In the genomic region with DNA sequence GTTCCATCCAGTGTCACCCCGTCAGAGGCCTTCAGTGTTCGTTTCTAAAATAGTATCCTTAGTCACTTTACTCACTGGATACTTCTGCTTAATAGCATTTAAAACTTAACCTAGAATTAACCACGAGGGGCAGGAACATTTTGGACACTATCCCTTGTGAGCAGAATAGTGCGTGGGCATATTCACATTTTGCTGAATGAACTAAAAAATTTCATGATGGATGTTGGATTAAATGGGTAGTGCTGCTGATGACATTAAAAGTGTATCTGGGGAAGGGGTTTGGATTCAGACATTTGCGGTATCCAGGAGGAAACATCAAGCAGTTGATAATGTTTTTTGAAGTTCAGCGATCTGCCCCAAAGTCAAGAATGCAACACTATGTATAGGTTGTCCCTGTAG, we compare ENCODE assay signal across 8 cellular contexts. TPM values are rescaled to one million over a fixed set of nuclear protein-coding genes. Genes with fewer than 3 reads are reported as not detected.
DNase-seq lines count a peak whose midpoint lies in the region; ATAC-seq lines count a peak whose summit lies in the region.

No MANE protein-coding gene starts in this region.

- peak overlapping the region; percentile 92 for H3K27ac Mint-ChIP-seq in activated CD8-positive, alpha-beta T cell treated with anti-CD3 and anti-CD28 coated beads, Interleukin-2, amount 10 ng/mL, durations not matched to agents 7 days and 5 days

- H3K9me3 Mint-ChIP-seq in activated CD8-positive, alpha-beta T cell treated with anti-CD3 and anti-CD28 coated beads, Interleukin-2, amount 10 ng/mL, durations not matched to agents 7 days and 5 days (ENCODE audit: insufficient read depth): no peaks in the 10 kb centered on the region

- H3K27ac ChIP-seq in subcutaneous abdominal adipose tissue (ENCODE audit: low read depth, low read length): peak overlapping the region; percentile 89

- peaks cover 46% of the 10 kb centered on the region for H3K36me3 Mint-ChIP-seq in activated CD8-positive, alpha-beta T cell treated with anti-CD3 and anti-CD28 coated beads, Interleukin-2, amount 10 ng/mL, durations not matched to agents 7 days and 5 days (ENCODE audit: low read depth)

- POLR2A ChIA-PET in activated CD8-positive, alpha-beta T cell treated with anti-CD3 and anti-CD28 coated beads, Interleukin-2, amount 10 ng/mL, durations not matched to agents 7 days and 5 days (lab: Charles Lee): interaction anchor here (0.5 to 1.9 kb wide), 14 partner anchors 9 to 254 kb away, joined by 3 to 9 read pairs (median 4); a partner anchor contains a TSS

- H3K4me1 Mint-ChIP-seq in activated CD8-positive, alpha-beta T cell treated with anti-CD3 and anti-CD28 coated beads, Interleukin-2, amount 10 ng/mL, durations not matched to agents 7 days and 5 days (ENCODE audit: low read depth): peaks cover 47% of the 10 kb centered on the region

- no peaks in the 10 kb centered on the region for H3K27me3 Mint-ChIP-seq in activated CD8-positive, alpha-beta T cell treated with anti-CD3 and anti-CD28 coated beads, Interleukin-2, amount 10 ng/mL, durations not matched to agents 7 days and 5 days (ENCODE audit: low read depth)

- peaks cover 8 to 25% (median 21%) of the 10 kb centered on the region in 5 donors for H3K4me1 ChIP-seq in subcutaneous abdominal adipose tissue (ENCODE audit: control insufficient read depth in 5 of 5, insufficient read depth in 5 of 5, low read length in 5 of 5)

- CTCF ChIA-PET in activated CD8-positive, alpha-beta T cell treated with anti-CD3 and anti-CD28 coated beads, Interleukin-2, amount 10 ng/mL, durations not matched to agents 7 days and 5 days (lab: Charles Lee): interaction anchor here (1.7 kb wide), 1 partner anchor 27 kb away, joined by 5 read pairs; no protein-coding TSS in a partner anchor

- H3K9ac ChIP-seq in subcutaneous abdominal adipose tissue (ENCODE audit: low read length in 5 of 5): peak overlapping the region in 4 of 5 donors; percentile 83 to 99 (median 96)

- H3K4me3 ChIP-seq in iPS-18c (ENCODE audit: insufficient read depth, low read depth, low read length): peak overlapping the region; percentile 65; the same call in 1 of the 2 replicates
- H3K4me3 ChIP-seq in subcutaneous abdominal adipose tissue (ENCODE audit: low read depth in 1 of 5, low read length in 5 of 5): peak overlapping the region; percentile 83 to 98 (median 96)

- DNase-seq in NCI-H345 treated with DMSO at 0.1 percent for 48 hours (lab: John Stamatoyannopoulos, UW; ENCODE audit: unreplicated experiment) (peak; percentile 43), NCI-H345 (lab: John Stamatoyannopoulos, UW) (no peak), NAMALWA (ENCODE audit: low spot score) (no peak), NCI-H1436 (lab: John Stamatoyannopoulos, UW) (no peak)
- DNase-seq in activated CD8-positive, alpha-beta T cell treated with anti-CD3 and anti-CD28 coated beads, Interleukin-2, amount 10 ng/mL, durations not matched to agents 7 days and 5 days: no peak
- DNase-seq in activated effector memory CD4-positive, alpha-beta T cell treated with anti-CD3 and anti-CD28 coated beads, Interleukin-2, amount 50 U/mL, for 16 hours: no peak

- no peak for ATAC-seq in activated CD8-positive, alpha-beta T cell treated with anti-CD3 and anti-CD28 coated beads, Interleukin-2, amount 10 ng/mL, durations not matched to agents 7 days and 5 days

- H3K4me3 Mint-ChIP-seq in activated CD8-positive, alpha-beta T cell treated with anti-CD3 and anti-CD28 coated beads, Interleukin-2, amount 10 ng/mL, durations not matched to agents 7 days and 5 days: peak overlapping the region; percentile 90

- H3K27me3 ChIP-seq in subcutaneous abdominal adipose tissue (ENCODE audit: control insufficient read depth in 5 of 5, insufficient read depth in 4 of 5, low read length in 5 of 5): no peaks in the 10 kb centered on the region

- H3K9me3 ChIP-seq in iPS-18c (ENCODE audit: control insufficient read depth, insufficient read depth, low read length): no peaks in the 10 kb centered on the region
- no peaks in the 10 kb centered on the region for H3K9me3 ChIP-seq in subcutaneous abdominal adipose tissue (ENCODE audit: control insufficient read depth in 5 of 5, low read length in 5 of 5)

- peaks cover 33 to 39% (median 37%) of the 10 kb centered on the region in 5 donors for H3K36me3 ChIP-seq in subcutaneous abdominal adipose tissue (ENCODE audit: control insufficient read depth in 5 of 5, insufficient read depth in 5 of 5, low read length in 5 of 5)

RNA-seq across cellular contexts. Expression of a gene that starts 0.8 kb away (rescaled TPM):
- total RNA-seq in activated CD8-positive, alpha-beta T cell treated with anti-CD3 and anti-CD28 coated beads, Interleukin-2, amount 10 ng/mL, durations not matched to agents 7 days and 5 days: 10 to 100 TPM; 76.9 to 78.7 TPM

RNA-seq across cellular contexts. Expression of a gene that starts 53.1 kb away (rescaled TPM):
- 100 to 1,000 TPM; 219 to 235 TPM for total RNA-seq in activated CD8-positive, alpha-beta T cell treated with anti-CD3 and anti-CD28 coated beads, Interleukin-2, amount 10 ng/mL, durations not matched to agents 7 days and 5 days
